26 cellular contexts compared by ENCODE assay signal in genomic region chr2:54626884-54627283, GRCh38.
DNase-seq lines count a peak whose midpoint lies in the region; ATAC-seq, FAIRE-seq and TF ChIP-seq lines count a peak whose summit lies in the region.
"Had no signal": no experiment of that assay in that cellular context is flagged by ENCODE, and none has a peak within 500 bp of the region (broad histone marks: within the 10 kb centered on the region; RNA-seq: fewer than 3 reads in every experiment).

No MANE protein-coding gene starts in this region.

- FAIRE-seq in kidney (lab: Jason Lieb, UNC), result no peak
- FAIRE-seq: D721Med, urothelium cell line had no signal

- ATAC-seq in gastrocnemius medialis, result peak; percentile 67 to 70

- no peaks in the 10 kb centered on the region for H3K4me1 Mint-ChIP-seq in activated CD4-positive, alpha-beta memory T cell treated with anti-CD3 and anti-CD28 coated beads, Interleukin-2, amount 10 ng/mL, durations not matched to agents 7 days and 5 days
- H3K4me1 Mint-ChIP-seq in activated CD4-positive, alpha-beta memory T cell treated with anti-CD3 and anti-CD28 coated beads for 36 hours (ENCODE audit: low read depth), result peaks cover 3% of the 10 kb centered on the region
- H3K4me1 Mint-ChIP-seq in Caco-2 (ENCODE audit: low read depth, unreplicated experiment) (peaks cover 19% of the 10 kb centered on the region), chondrocyte (ENCODE audit: low read depth) (no peaks in the 10 kb centered on the region)
- H3K4me1 Mint-ChIP-seq: neural crest cell had no signal

- in situ Hi-C loops in gastrocnemius medialis (cut with MboI; ENCODE audit: low sequenced_read_pairs in 4 of 4), result no loop called here

- no peak overlapping the region for H3K4me3 Mint-ChIP-seq in activated CD4-positive, alpha-beta memory T cell treated with anti-CD3 and anti-CD28 coated beads, Interleukin-2, amount 10 ng/mL, durations not matched to agents 7 days and 5 days
- no peak overlapping the region for H3K4me3 Mint-ChIP-seq in activated CD4-positive, alpha-beta memory T cell treated with anti-CD3 and anti-CD28 coated beads for 36 hours
- no peak overlapping the region for H3K4me3 Mint-ChIP-seq in Caco-2 (ENCODE audit: unreplicated experiment)
- no peak overlapping the region for H3K4me3 Mint-ChIP-seq in chondrocyte (ENCODE audit: unreplicated experiment)
- H3K4me3 Mint-ChIP-seq: mesothelial cell of epicardium, neural crest cell had no signal

- H3K36me3 Mint-ChIP-seq in activated CD4-positive, alpha-beta memory T cell treated with anti-CD3 and anti-CD28 coated beads, Interleukin-2, amount 10 ng/mL, durations not matched to agents 7 days and 5 days (ENCODE audit: low read depth), result peaks cover 83% of the 10 kb centered on the region
- peaks cover 67% of the 10 kb centered on the region for H3K36me3 Mint-ChIP-seq in activated CD4-positive, alpha-beta memory T cell treated with anti-CD3 and anti-CD28 coated beads for 36 hours
- peaks cover 100% of the 10 kb centered on the region for H3K36me3 Mint-ChIP-seq in Caco-2 (ENCODE audit: insufficient read depth, unreplicated experiment)
- H3K36me3 Mint-ChIP-seq in chondrocyte (ENCODE audit: low read depth), result peaks cover 71% of the 10 kb centered on the region

- no peak overlapping the region for H3K9ac ChIP-seq in kidney (ENCODE audit: low read length in 2 of 2)

- H3K9me3 Mint-ChIP-seq in activated CD4-positive, alpha-beta memory T cell treated with anti-CD3 and anti-CD28 coated beads, Interleukin-2, amount 10 ng/mL, durations not matched to agents 7 days and 5 days, result no peaks in the 10 kb centered on the region
- no peaks in the 10 kb centered on the region for H3K9me3 Mint-ChIP-seq in activated CD4-positive, alpha-beta memory T cell treated with anti-CD3 and anti-CD28 coated beads for 36 hours
- H3K9me3 Mint-ChIP-seq in Caco-2 (ENCODE audit: unreplicated experiment) (no peaks in the 10 kb centered on the region), chondrocyte (ENCODE audit: low read depth) (no peaks in the 10 kb centered on the region)
- H3K9me3 Mint-ChIP-seq: mesothelial cell of epicardium, neural crest cell had no signal

- H3K36me3 ChIP-seq in Caco-2 (ENCODE audit: control insufficient read depth, insufficient read depth, low read length) (peaks cover 25% of the 10 kb centered on the region), kidney (ENCODE audit: control insufficient read depth in 1 of 2, insufficient read depth in 2 of 2, low read length in 2 of 2) (peaks cover 70 to 95% of the 10 kb centered on the region in 2 donors), gastrocnemius medialis (peaks cover 0 to 91% of the 10 kb centered on the region in 2 donors), testis (ENCODE audit: low read depth, missing control alignments) (no peaks in the 10 kb centered on the region)

- WGBS in testis, 2 donors, result 39 to 44% methylated on average over 2 of the region's 2 CpGs

- peak overlapping the region; percentile 47 to 71 for H3K27ac ChIP-seq in kidney (ENCODE audit: low read depth in 2 of 2, low read length in 2 of 2)
- peak overlapping the region; percentile 42 to 69 (median 57) for H3K27ac ChIP-seq in gastrocnemius medialis
- H3K27ac ChIP-seq in testis, result peak overlapping the region in 1 of 2 donors; percentile 3
- H3K27ac ChIP-seq: 22Rv1, breast epithelium, Peyer's patch, VCaP had no signal

- DNase-seq in activated CD4-positive, alpha-beta memory T cell treated with anti-CD3 and anti-CD28 coated beads, Interleukin-2, amount 10 ng/mL, durations not matched to agents 7 days and 5 days, result no peak
- DNase-seq in activated CD4-positive, alpha-beta memory T cell treated with anti-CD3 and anti-CD28 coated beads for 36 hours, result no peak
- no peak for DNase-seq in Caco-2
- DNase-seq in kidney, result no peak
- no peak for DNase-seq in gastrocnemius medialis
- no peak for DNase-seq in NCI-H446 (lab: John Stamatoyannopoulos, UW)
- no peak for DNase-seq in chondrocyte (ENCODE audit: low spot score)
- no peak for DNase-seq in testis
- DNase-seq: activated CD4-positive, alpha-beta T cell treated with anti-CD3 and anti-CD28 coated beads, Interleukin-2, amount 50 U/mL, for 4 hours; activated T-cell treated with anti-CD3 and anti-CD28 coated beads, Interleukin-2, amount 50 U/mL, for 1 hour; AML-193; dermis blood vessel endothelial cell; EL; hippocampal formation; NCI-H510A; Peyer's patch; stimulated activated CD4-positive, alpha-beta T cell treated with anti-CD3 and anti-CD28 coated beads, Interleukin-4, amount 100 ng/mL, for 4 hours; T-helper 2 cell had no signal

- no peaks in the 10 kb centered on the region for H3K9me3 ChIP-seq in Caco-2
- H3K9me3 ChIP-seq in kidney (ENCODE audit: control insufficient read depth in 1 of 2, low read length in 2 of 2), result no peaks in the 10 kb centered on the region
- H3K9me3 ChIP-seq in gastrocnemius medialis, result no peaks in the 10 kb centered on the region
- no peaks in the 10 kb centered on the region for H3K9me3 ChIP-seq in testis
- H3K9me3 ChIP-seq: breast epithelium, Peyer's patch, prostate gland had no signal

- H3K27ac Mint-ChIP-seq in activated CD4-positive, alpha-beta memory T cell treated with anti-CD3 and anti-CD28 coated beads, Interleukin-2, amount 10 ng/mL, durations not matched to agents 7 days and 5 days, result peak overlapping the region; percentile 35
- no peak overlapping the region for H3K27ac Mint-ChIP-seq in activated CD4-positive, alpha-beta memory T cell treated with anti-CD3 and anti-CD28 coated beads for 36 hours
- H3K27ac Mint-ChIP-seq in Caco-2 (ENCODE audit: unreplicated experiment) (peak overlapping the region; percentile 20), chondrocyte (ENCODE audit: unreplicated experiment) (no peak overlapping the region)

- intact Hi-C loops in activated CD4-positive, alpha-beta memory T cell treated with anti-CD3 and anti-CD28 coated beads for 36 hours (cut with micrococcal nuclease), result no loop called here
- intact Hi-C loops in Caco-2 (cut with micrococcal nuclease; ENCODE audit: unreplicated experiment) (loop anchor here (1.0 kb wide), 1 partner anchor 17 kb away; no protein-coding TSS in a partner anchor), kidney (cut with DNase I) (no loop called here), gastrocnemius medialis (cut with DNase I; ENCODE audit: low total_unique reads) (no loop called here), testis (cut with DNase I; ENCODE audit: low total_unique reads) (no loop called here)

- POLR2A ChIA-PET in activated CD4-positive, alpha-beta memory T cell treated with anti-CD3 and anti-CD28 coated beads, Interleukin-2, amount 10 ng/mL, durations not matched to agents 7 days and 5 days (lab: Charles Lee), result no interaction called here
- POLR2A ChIA-PET in activated CD4-positive, alpha-beta memory T cell treated with anti-CD3 and anti-CD28 coated beads for 36 hours (lab: Charles Lee), result interaction anchor here (1.2 kb wide), 1 partner anchor 68 kb away, joined by 3 read pairs; no protein-coding TSS in a partner anchor
- POLR2A ChIA-PET in Caco-2 (lab: Charles Lee), result no interaction called here

- no peaks in the 10 kb centered on the region for H3K27me3 Mint-ChIP-seq in activated CD4-positive, alpha-beta memory T cell treated with anti-CD3 and anti-CD28 coated beads, Interleukin-2, amount 10 ng/mL, durations not matched to agents 7 days and 5 days
- no peaks in the 10 kb centered on the region for H3K27me3 Mint-ChIP-seq in activated CD4-positive, alpha-beta memory T cell treated with anti-CD3 and anti-CD28 coated beads for 36 hours
- H3K27me3 Mint-ChIP-seq in Caco-2 (ENCODE audit: insufficient read depth, unreplicated experiment) (no peaks in the 10 kb centered on the region), chondrocyte (ENCODE audit: low read depth) (no peaks in the 10 kb centered on the region)

- no peaks in the 10 kb centered on the region for H3K27me3 ChIP-seq in Caco-2 (replicated peaks; ENCODE audit: control insufficient read depth, insufficient read depth, low read length)
- H3K27me3 ChIP-seq in gastrocnemius medialis, result no peaks in the 10 kb centered on the region
- H3K27me3 ChIP-seq in testis, result no peaks in the 10 kb centered on the region
- H3K27me3 ChIP-seq: breast epithelium, Peyer's patch had no signal

- no peak for TF ChIP-seq POLR2A in gastrocnemius medialis (IDR thresholded peaks at IDR 0.05)
- TF ChIP-seq POLR2A in testis (IDR thresholded peaks at IDR 0.05), result no peak

- no peak overlapping the region for H3K4me3 ChIP-seq in Caco-2 (ENCODE audit: low read depth, low read length)
- H3K4me3 ChIP-seq in kidney (ENCODE audit: low read length in 2 of 2), result no peak overlapping the region
- H3K4me3 ChIP-seq in gastrocnemius medialis, result no peak overlapping the region
- no peak overlapping the region for H3K4me3 ChIP-seq in testis
- H3K4me3 ChIP-seq: breast epithelium, Peyer's patch, prostate gland had no signal

- CTCF ChIA-PET in activated CD4-positive, alpha-beta memory T cell treated with anti-CD3 and anti-CD28 coated beads, Interleukin-2, amount 10 ng/mL, durations not matched to agents 7 days and 5 days (lab: Charles Lee), result interaction anchor here (1.4 kb wide), 1 partner anchor 78 kb away, joined by 4 read pairs; no protein-coding TSS in a partner anchor
- CTCF ChIA-PET in activated CD4-positive, alpha-beta memory T cell treated with anti-CD3 and anti-CD28 coated beads for 36 hours (lab: Charles Lee), result no interaction called here
- CTCF ChIA-PET in Caco-2 (lab: Charles Lee), result no interaction called here

- BruUV-seq in Caco-2 (replicated peaks; lab: Mats Ljungman, UMichigan), result no TSS peak

- peaks cover 13% of the 10 kb centered on the region for H3K4me1 ChIP-seq in Caco-2
- H3K4me1 ChIP-seq in kidney (ENCODE audit: control insufficient read depth in 1 of 2, insufficient read depth in 1 of 2, low read depth in 1 of 2, low read length in 2 of 2), result peaks cover 16 to 17% of the 10 kb centered on the region in 2 donors
- peaks cover 8 to 20% of the 10 kb centered on the region in 2 donors for H3K4me1 ChIP-seq in gastrocnemius medialis
- H3K4me1 ChIP-seq in testis, result peaks cover 30% of the 10 kb centered on the region
- H3K4me1 ChIP-seq: breast epithelium, Peyer's patch, prostate gland had no signal

- TF ChIP-seq CTCF in Caco-2 (IDR thresholded peaks at IDR 0.05; ENCODE audit: insufficient read depth in 1 of 2, low read depth in 1 of 2, low read length in 1 of 2, severe bottlenecking in 1 of 2, unreplicated experiment in 1 of 2) (no peak), kidney (IDR thresholded peaks at IDR 0.05; ENCODE audit: borderline replicate concordance, extremely low read depth, insufficient read depth) (no peak), gastrocnemius medialis (IDR thresholded peaks at IDR 0.05 in 4 of 5, conservative IDR thresholded peaks at IDR 0.05 in 1 of 5) (no peak), chondrocyte (IDR thresholded peaks at IDR 0.05) (no peak), testis (IDR thresholded peaks at IDR 0.05) (no peak)

Comparison
In these comparisons a context has a peak if more than half of its experiments do, and no peak if none do; other contexts are left out.
1. H3K27ac Mint-ChIP-seq: peak in activated CD4-positive, alpha-beta memory T cell treated with anti-CD3 and anti-CD28 coated beads, Interleukin-2, amount 10 ng/mL, durations not matched to agents 7 days and 5 days (single experiment) and Caco-2 (single experiment); none in activated CD4-positive, alpha-beta memory T cell treated with anti-CD3 and anti-CD28 coated beads for 36 hours (single experiment) and chondrocyte (single experiment).